ENCODE assay signal across 25 cellular contexts in the genomic region with DNA sequence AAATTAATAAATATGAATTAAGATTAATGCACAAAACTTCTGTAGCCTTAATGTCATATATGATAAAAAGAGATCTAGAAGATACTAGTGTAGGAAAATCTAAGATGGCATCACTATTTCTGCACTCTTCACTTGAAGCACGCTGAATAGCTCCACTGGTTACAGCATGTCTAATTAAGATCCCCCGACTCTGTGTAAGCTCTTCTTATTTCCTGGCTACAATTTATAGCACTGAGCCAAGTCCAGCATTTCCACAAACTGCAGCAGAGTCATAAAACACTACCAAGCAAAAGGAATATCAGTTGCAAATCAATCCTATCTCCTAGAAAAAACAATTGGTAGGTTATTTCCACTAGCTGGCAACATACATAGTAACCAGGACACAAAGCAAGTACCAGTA. TPM values are rescaled to one million over a fixed set of nuclear protein-coding genes. Genes with fewer than 3 reads are reported as not detected.
DNase-seq lines count a peak whose midpoint lies in the region; ATAC-seq, FAIRE-seq and TF ChIP-seq lines count a peak whose summit lies in the region.
"Had no signal": no experiment of that assay in that cellular context is flagged by ENCODE, and none has a peak within 500 bp of the region (broad histone marks: within the 10 kb centered on the region; RNA-seq: fewer than 3 reads in every experiment).

No MANE protein-coding gene starts in this region.

- intact Hi-C loops in GM12878 (cut with micrococcal nuclease; ENCODE audit: unreplicated experiment) = no loop called here

- H4K20me1 ChIP-seq in GM23248 (ENCODE audit: insufficient read depth) (no peaks in the 10 kb centered on the region), GM12878 (ENCODE audit: control insufficient read depth, insufficient read depth) (no peaks in the 10 kb centered on the region)

- ATAC-seq in GM12878 (no peak), HG03175 (IDR thresholded peaks at IDR 0.05; ENCODE audit: unreplicated experiment) (no peak)
- ATAC-seq: activated CD8-positive, alpha-beta T cell treated with anti-CD3 and anti-CD28 coated beads, Interleukin-2, amount 10 ng/mL, durations not matched to agents 7 days and 5 days; Panc1; stimulated activated naive CD8-positive, alpha-beta T cell treated with anti-CD3 and anti-CD28 coated beads, Interleukin-15, amount 100 ng/mL, for 72 hours; upper lobe of right lung had no signal

- no peak overlapping the region for H3K4me3 ChIP-seq in GM23248
- H3K4me3 ChIP-seq in GM12878 = no peak overlapping the region

- H3F3A ChIP-seq in GM23248 (ENCODE audit: insufficient read depth) = peaks cover 14% of the 10 kb centered on the region

- H3K27me3 ChIP-seq in GM23248 (replicated peaks; ENCODE audit: insufficient read depth) (no peaks in the 10 kb centered on the region), GM12878 (replicated peaks in 1 of 2; ENCODE audit: control insufficient read depth in 2 of 2, insufficient read depth in 2 of 2, low read length in 1 of 2) (no peaks in the 10 kb centered on the region)
- H3K27me3 ChIP-seq: BE2C, SJCRH30, upper lobe of right lung had no signal

- peak; percentile 2 for DNase-seq in DMS153 treated with DMSO at 0.1 percent for 48 hours (lab: John Stamatoyannopoulos, UW; ENCODE audit: unreplicated experiment)
- DNase-seq in DMS153 (lab: John Stamatoyannopoulos, UW) = no peak
- peak; percentile 9 for DNase-seq in GM23248
- no peak for DNase-seq in GM12878 (ENCODE audit: low read depth, low spot score)
- no peak for DNase-seq in nephron progenitor cell
- DNase-seq in osteocyte (ENCODE audit: extremely low spot score, unreplicated experiment) = no peak
- DNase-seq in NCI-H446 (lab: John Stamatoyannopoulos, UW) = no peak
- DNase-seq: activated CD8-positive, alpha-beta T cell treated with anti-CD3 and anti-CD28 coated beads, Interleukin-2, amount 10 ng/mL, durations not matched to agents 7 days and 5 days; activated naive CD4-positive, alpha-beta T cell treated with anti-CD3 and anti-CD28 coated beads, Interleukin-2, amount 50 U/mL, for 16 hours; activated T-cell treated with anti-CD3 and anti-CD28 coated beads, Interleukin-2, amount 50 U/mL, for 24 hours; BE2C; Calu3; effector memory CD4-positive, alpha-beta T cell; NCI-H146; NCI-H748 treated with DMSO at 0.1 percent for 48 hours; SJCRH30; stimulated activated CD4-positive, alpha-beta T cell treated with anti-CD3 and anti-CD28 coated beads, Interleukin-4, amount 100 ng/mL, for 1 hour; stimulated activated naive CD8-positive, alpha-beta T cell treated with anti-CD3 and anti-CD28 coated beads, Interleukin-15, amount 100 ng/mL, for 72 hours; T1000; upper lobe of right lung had no signal

- TF ChIP-seq RAD21 in GM12878 (IDR thresholded peaks at IDR 0.05; ENCODE audit: insufficient read depth, low read depth, low read length) = no peak

- H3K4me2 ChIP-seq in GM23248 (ENCODE audit: unreplicated experiment) (peak overlapping the region; percentile 17), GM12878 (ENCODE audit: control insufficient read depth, insufficient read depth) (no peak overlapping the region)

- H3K9ac ChIP-seq in GM23248 = no peak overlapping the region
- no peak overlapping the region for H3K9ac ChIP-seq in GM12878 (ENCODE audit: control insufficient read depth, insufficient read depth, low read length)

- H3K9me3 ChIP-seq in GM23248 (ENCODE audit: low read depth) = no peaks in the 10 kb centered on the region
- H3K9me3 ChIP-seq in GM12878 (replicated peaks; ENCODE audit: control insufficient read depth, insufficient read depth, low read length) = no peaks in the 10 kb centered on the region
- H3K9me3 ChIP-seq: BE2C, SJCRH30, upper lobe of right lung had no signal

- H3K4me1 ChIP-seq in GM23248 (ENCODE audit: insufficient read depth) (peaks cover 41% of the 10 kb centered on the region), GM12878 (ENCODE audit: control insufficient read depth, insufficient read depth, low read length) (no peaks in the 10 kb centered on the region)
- H3K4me1 ChIP-seq: BE2C, SJCRH30 had no signal

- peaks cover 23% of the 10 kb centered on the region; the same call in 1 of the 2 replicates for H3K36me3 ChIP-seq in GM23248 (ENCODE audit: low read depth)
- H3K36me3 ChIP-seq in GM12878 (ENCODE audit: control insufficient read depth in 2 of 2, insufficient read depth in 2 of 2, low read length in 1 of 2) = no peaks in the 10 kb centered on the region

- peak overlapping the region; percentile 57 for H3K4me3 Mint-ChIP-seq in nephron progenitor cell
- no peak overlapping the region for H3K4me3 Mint-ChIP-seq in osteocyte (ENCODE audit: unreplicated experiment)

- SMC1A ChIA-PET in GM12878 (lab: Charles Lee; ENCODE audit: uncharacterized antibody, unreplicated experiment) = interaction anchor here (0.7 to 1.9 kb wide), 10 partner anchors 11 to 778 kb away, joined by 3 to 12 read pairs (median 3); a partner anchor contains a TSS

- RAD21 ChIA-PET in GM12878 (lab: Charles Lee; ENCODE audit: unreplicated experiment) = interaction anchor here (1.0 to 1.6 kb wide), 6 partner anchors 10 to 362 kb away, joined by 3 to 10 read pairs (median 4); a partner anchor contains a TSS

- no peak overlapping the region for H3K27ac Mint-ChIP-seq in nephron progenitor cell
- no peak overlapping the region for H3K27ac Mint-ChIP-seq in osteocyte (ENCODE audit: unreplicated experiment)
- H3K27ac Mint-ChIP-seq: activated T-cell treated with anti-CD3 and anti-CD28 coated beads, Interleukin-2, amount 50 U/mL, for 24 hours had no signal

- no peaks in the 10 kb centered on the region for H3K27me3 Mint-ChIP-seq in nephron progenitor cell (ENCODE audit: low read depth, poor library complexity)
- H3K27me3 Mint-ChIP-seq in osteocyte (ENCODE audit: unreplicated experiment) = no peaks in the 10 kb centered on the region
- H3K27me3 Mint-ChIP-seq: activated T-cell treated with anti-CD3 and anti-CD28 coated beads, Interleukin-2, amount 50 U/mL, for 24 hours; IgD-negative memory B cell; stimulated activated naive CD8-positive, alpha-beta T cell treated with anti-CD3 and anti-CD28 coated beads, Interleukin-15, amount 100 ng/mL, for 72 hours had no signal

- TF ChIP-seq POLR2A in GM12878 (IDR thresholded peaks at IDR 0.05; ENCODE audit: low read depth, low read length) = no peak

- CTCF ChIA-PET in GM12878 (lab: Yijun Ruan, JAX) = interaction anchor here (0.7 to 1.6 kb wide), 10 partner anchors 9 to 823 kb away, joined by 3 to 7 read pairs (median 3); a partner anchor contains a TSS

- peaks cover 36% of the 10 kb centered on the region for H3K4me1 Mint-ChIP-seq in nephron progenitor cell
- peaks cover 28% of the 10 kb centered on the region for H3K4me1 Mint-ChIP-seq in osteocyte (ENCODE audit: unreplicated experiment)

- peak overlapping the region; percentile 32 for H2AFZ ChIP-seq in GM23248
- peak overlapping the region; percentile 48; the same call in 1 of the 2 replicates for H2AFZ ChIP-seq in GM12878 (ENCODE audit: control insufficient read depth, low read depth, low read length)

- in situ Hi-C loops in GM23248 (cut with MboI) (no loop called here), GM12878 (cut with MboI) (no loop called here)

- H3K27ac ChIP-seq in GM23248 = 0 out of 2 replicates have a peak overlapping the region, but pooled peaks have one; percentile 1
- no peak overlapping the region for H3K27ac ChIP-seq in GM12878 (ENCODE audit: control insufficient read depth, insufficient read depth)

- H3K36me3 Mint-ChIP-seq in nephron progenitor cell (ENCODE audit: low read depth) (peaks cover 4% of the 10 kb centered on the region), osteocyte (ENCODE audit: unreplicated experiment) (peaks cover 6% of the 10 kb centered on the region)
- H3K36me3 Mint-ChIP-seq: IgD-negative memory B cell had no signal

- H3K9me2 ChIP-seq in GM23248 (ENCODE audit: insufficient read depth) = no peaks in the 10 kb centered on the region

- BruUV-seq in GM12878 (replicated peaks; lab: Mats Ljungman, UMichigan) = no TSS peak

- no peaks in the 10 kb centered on the region for H3K9me3 Mint-ChIP-seq in nephron progenitor cell
- no peaks in the 10 kb centered on the region for H3K9me3 Mint-ChIP-seq in osteocyte (ENCODE audit: unreplicated experiment)
- H3K9me3 Mint-ChIP-seq: activated T-cell treated with anti-CD3 and anti-CD28 coated beads, Interleukin-2, amount 50 U/mL, for 24 hours; IgD-negative memory B cell; stimulated activated naive CD8-positive, alpha-beta T cell treated with anti-CD3 and anti-CD28 coated beads, Interleukin-15, amount 100 ng/mL, for 72 hours had no signal

- FAIRE-seq in GM12878 (lab: Jason Lieb, UNC) = no peak
- FAIRE-seq: astrocyte had no signal

- POLR2A ChIA-PET in GM12878 (lab: Charles Lee) = interaction anchor here (0.9 to 3.3 kb wide), 5 partner anchors 21 to 48 kb away, joined by 3 to 16 read pairs (median 7); a partner anchor contains a TSS

- H3K79me2 ChIP-seq in GM23248 (ENCODE audit: insufficient read depth) = peaks cover 34% of the 10 kb centered on the region
- peaks cover 37% of the 10 kb centered on the region for H3K79me2 ChIP-seq in GM12878 (ENCODE audit: control insufficient read depth, insufficient read depth, low read length)

- WGBS in GM23248 (ENCODE audit: low coverage in 1 of 2, low lambda C conversion rate in 2 of 2, missing lambda C conversion rate in 2 of 2), 2 experiments = 21 to 26% methylated on average over 2 of the region's 2 CpGs
- WGBS in GM12878 (ENCODE audit: insufficient coverage, insufficient replicate concordance, low lambda C conversion rate, missing lambda C conversion rate) = 50% methylated on average over 2 of the region's 2 CpGs

- TF ChIP-seq CTCF in GM12878 (IDR thresholded peaks at IDR 0.05 in 2 of 3, conservative IDR thresholded peaks at IDR 0.05 in 1 of 3; ENCODE audit: control insufficient read depth in 2 of 3, extremely low read depth in 1 of 3, insufficient read depth in 1 of 3, low read depth in 3 of 3, low read length in 3 of 3) (no peak), nephron progenitor cell (IDR thresholded peaks at IDR 0.05) (no peak), osteocyte (IDR thresholded peaks at IDR 0.05) (no peak)

- no peak for TF ChIP-seq EP300 in GM12878 (IDR thresholded peaks at IDR 0.05; ENCODE audit: borderline replicate concordance in 1 of 2, control insufficient read depth in 1 of 2, low read depth in 2 of 2, low read length in 2 of 2)

RNA-seq across cellular contexts. Expression of a gene that starts 1.3 kb away (rescaled TPM):
- 45.3 and 47.7 TPM in 2 replicates for total RNA-seq in GM23248 (2014; rRNA removed; shearing (Covaris generic))
- polyA plus RNA-seq in GM23248 (2016; fragmentation: Nextera tagmentation; extraction: Ambion mirVana) = 33.1 and 33.7 TPM in 2 replicates
- 16.7 and 18.0 TPM in 2 replicates for total RNA-seq in GM12878 (2013; cell fraction: nucleolus; rRNA removed)
- 98.9 and 106 TPM in 2 replicates for total RNA-seq in GM12878 (2014; rRNA removed)
- total RNA-seq in GM12878 (2014; rRNA removed; fragmentation: Illumina TruSeq; extraction: Trizol) = 92.4 and 94.3 TPM in 2 replicates
- 69.6 and 74.1 TPM in 2 replicates for total RNA-seq in GM12878 (2021)
- 16.2 TPM for polyA plus RNA-seq in GM12878 (2011; ENCODE audit: low read depth)
- polyA plus RNA-seq in GM12878 (2011; rRNA removed) = 99.3 and 153 TPM in 2 replicates
- polyA plus RNA-seq in GM12878 (2011; cell fraction: cytosol; rRNA removed) = 54.2 and 62.4 TPM in 2 replicates
- 36.4 and 41.5 TPM in 2 replicates for polyA plus RNA-seq in GM12878 (2011; cell fraction: nucleus; rRNA removed)
- polyA plus RNA-seq in GM12878 (2012) = 27.0 and 39.9 TPM in 2 replicates
- 96.5 and 112 TPM in 2 replicates for polyA plus RNA-seq in GM12878 (2014; fragmentation: Illumina TruSeq; extraction: Trizol)
- polyA plus RNA-seq in GM12878 (2014; fragmentation: Nextera tagmentation; extraction: Ambion mirVana) = 10 to 100 TPM; 21.8 to 34.7 TPM
- polyA plus RNA-seq in GM12878 (2014; rRNA removed) = 57.8 and 68.2 TPM in 2 replicates
- 100 to 1,000 TPM; 137 to 153 TPM for polyA plus RNA-seq in GM12878 (2016; fragmentation: Nextera tagmentation; extraction: Ambion mirVana)
- 55.0 and 74.2 TPM in 2 replicates for polyA minus RNA-seq in GM12878 (2011; rRNA and poly(A)+ RNA removed)
- 40.3 and 40.8 TPM in 2 replicates for polyA minus RNA-seq in GM12878 (2011; cell fraction: cytosol; rRNA and poly(A)+ RNA removed)
- 14.7 and 25.6 TPM in 2 replicates for polyA minus RNA-seq in GM12878 (2011; cell fraction: nucleus; rRNA and poly(A)+ RNA removed)
- total RNA-seq in osteocyte = 9.6 and 10.6 TPM in 2 replicates

RNA-seq across cellular contexts. Expression of a gene that starts 23.8 kb away (rescaled TPM):
- total RNA-seq in GM23248 (2014; rRNA removed; shearing (Covaris generic)) = 44.1 and 48.4 TPM in 2 replicates
- 37.9 and 41.9 TPM in 2 replicates for polyA plus RNA-seq in GM23248 (2016; fragmentation: Nextera tagmentation; extraction: Ambion mirVana)
- total RNA-seq in GM12878 (2013; cell fraction: nucleolus; rRNA removed) = 64.0 and 71.2 TPM in 2 replicates
- total RNA-seq in GM12878 (2014; rRNA removed) = 50.7 and 72.1 TPM in 2 replicates
- total RNA-seq in GM12878 (2014; rRNA removed; fragmentation: Illumina TruSeq; extraction: Trizol) = 88.1 and 89.7 TPM in 2 replicates
- total RNA-seq in GM12878 (2021) = 49.0 and 50.5 TPM in 2 replicates
- polyA plus RNA-seq in GM12878 (2011; ENCODE audit: low read depth) = 23.0 TPM
- polyA plus RNA-seq in GM12878 (2011; rRNA removed) = 102 and 141 TPM in 2 replicates
- 38.1 and 41.7 TPM in 2 replicates for polyA plus RNA-seq in GM12878 (2011; cell fraction: cytosol; rRNA removed)
- polyA plus RNA-seq in GM12878 (2011; cell fraction: nucleus; rRNA removed) = 59.4 and 66.8 TPM in 2 replicates
- polyA plus RNA-seq in GM12878 (2012) = 45.4 and 47.2 TPM in 2 replicates
- polyA plus RNA-seq in GM12878 (2014; fragmentation: Illumina TruSeq; extraction: Trizol) = 102 and 123 TPM in 2 replicates
- 100 to 1,000 TPM; 115 to 131 TPM for polyA plus RNA-seq in GM12878 (2014; fragmentation: Nextera tagmentation; extraction: Ambion mirVana)
- polyA plus RNA-seq in GM12878 (2014; rRNA removed) = 59.0 and 70.6 TPM in 2 replicates
- 10 to 100 TPM; 80.4 to 81.0 TPM for polyA plus RNA-seq in GM12878 (2016; fragmentation: Nextera tagmentation; extraction: Ambion mirVana)
- 77.8 and 97.4 TPM in 2 replicates for polyA minus RNA-seq in GM12878 (2011; rRNA and poly(A)+ RNA removed)
- 37.4 and 40.4 TPM in 2 replicates for polyA minus RNA-seq in GM12878 (2011; cell fraction: cytosol; rRNA and poly(A)+ RNA removed)
- polyA minus RNA-seq in GM12878 (2011; cell fraction: nucleus; rRNA and poly(A)+ RNA removed) = 38.8 and 53.1 TPM in 2 replicates
- 23.3 and 24.0 TPM in 2 replicates for total RNA-seq in osteocyte

RNA-seq across cellular contexts. Expression of a gene that starts 45.3 kb away (rescaled TPM):
- 24.5 and 25.3 TPM in 2 replicates for total RNA-seq in GM23248 (2014; rRNA removed; shearing (Covaris generic))
- polyA plus RNA-seq in GM23248 (2016; fragmentation: Nextera tagmentation; extraction: Ambion mirVana) (27.7 and 28.7 TPM in 2 replicates), GM12878 (2011; rRNA removed) (12.9 and 18.9 TPM in 2 replicates), GM12878 (2014; fragmentation: Illumina TruSeq; extraction: Trizol) (8.1 and 9.3 TPM in 2 replicates), GM12878 (2014; fragmentation: Nextera tagmentation; extraction: Ambion mirVana) (1 to 10 TPM; 7.4 to 8.8 TPM), GM12878 (2014; rRNA removed) (5.2 and 7.8 TPM in 2 replicates), GM12878 (2016; fragmentation: Nextera tagmentation; extraction: Ambion mirVana) (10 to 100 TPM; 15.1 to 15.2 TPM)
- total RNA-seq in GM12878 (2013; cell fraction: nucleolus; rRNA removed) = 23.6 and 31.0 TPM in 2 replicates
- total RNA-seq in GM12878 (2014; rRNA removed) (5.9 and 7.7 TPM in 2 replicates), GM12878 (2014; rRNA removed; fragmentation: Illumina TruSeq; extraction: Trizol) (9.0 and 9.2 TPM in 2 replicates), GM12878 (2021) (9.0 and 10.1 TPM in 2 replicates), osteocyte (18.9 and 19.0 TPM in 2 replicates)
- 2.0 TPM for polyA plus RNA-seq in GM12878 (2011; ENCODE audit: low read depth)
- polyA plus RNA-seq in GM12878 (2011; cell fraction: cytosol; rRNA removed) = 8.5 and 8.6 TPM in 2 replicates
- polyA plus RNA-seq in GM12878 (2011; cell fraction: nucleus; rRNA removed) = 8.4 and 9.1 TPM in 2 replicates
- 3.5 and 5.0 TPM in 2 replicates for polyA plus RNA-seq in GM12878 (2012)
- polyA minus RNA-seq in GM12878 (2011; rRNA and poly(A)+ RNA removed) = 6.1 and 12.3 TPM in 2 replicates
- 4.3 and 5.3 TPM in 2 replicates for polyA minus RNA-seq in GM12878 (2011; cell fraction: cytosol; rRNA and poly(A)+ RNA removed)
- polyA minus RNA-seq in GM12878 (2011; cell fraction: nucleus; rRNA and poly(A)+ RNA removed) = 6.2 and 11.9 TPM in 2 replicates

RNA-seq across cellular contexts. Expression of a gene that starts 60.0 kb away (rescaled TPM):
- total RNA-seq in GM23248 (2014; rRNA removed; shearing (Covaris generic)) = 3.4 and 3.5 TPM in 2 replicates
- 1.4 TPM in 2 replicates for polyA plus RNA-seq in GM23248 (2016; fragmentation: Nextera tagmentation; extraction: Ambion mirVana)
- total RNA-seq in GM12878 (2013; cell fraction: nucleolus; rRNA removed) = not detected in 2 replicates
- total RNA-seq in GM12878 (2014; rRNA removed) = not detected in 2 replicates
- total RNA-seq in GM12878 (2014; rRNA removed; fragmentation: Illumina TruSeq; extraction: Trizol) = not detected in 2 replicates
- total RNA-seq in GM12878 (2021) = not detected in 2 replicates
- polyA plus RNA-seq in GM12878 (2011; ENCODE audit: low read depth) = not detected
- 0.04 and 0.12 TPM in 2 replicates for polyA plus RNA-seq in GM12878 (2011; rRNA removed)
- 0.12 and 0.13 TPM in 2 replicates for polyA plus RNA-seq in GM12878 (2011; cell fraction: cytosol; rRNA removed)
- 0.16 and 0.27 TPM in 2 replicates for polyA plus RNA-seq in GM12878 (2011; cell fraction: nucleus; rRNA removed)
- polyA plus RNA-seq in GM12878 (2012) = not detected in 2 replicates
- not detected in 2 replicates for polyA plus RNA-seq in GM12878 (2014; fragmentation: Illumina TruSeq; extraction: Trizol)
- not detected for polyA plus RNA-seq in GM12878 (2014; fragmentation: Nextera tagmentation; extraction: Ambion mirVana)
- not detected in 2 replicates for polyA plus RNA-seq in GM12878 (2014; rRNA removed)
- polyA plus RNA-seq in GM12878 (2016; fragmentation: Nextera tagmentation; extraction: Ambion mirVana) = not detected
- polyA minus RNA-seq in GM12878 (2011; rRNA and poly(A)+ RNA removed) = 0.07 TPM in 1 of 2 replicates, not detected in the other
- not detected in 2 replicates for polyA minus RNA-seq in GM12878 (2011; cell fraction: cytosol; rRNA and poly(A)+ RNA removed)
- polyA minus RNA-seq in GM12878 (2011; cell fraction: nucleus; rRNA and poly(A)+ RNA removed) = not detected in 2 replicates
- not detected in 2 replicates for total RNA-seq in osteocyte
- total RNA-seq: activated CD8-positive, alpha-beta T cell treated with anti-CD3 and anti-CD28 coated beads, Interleukin-2, amount 10 ng/mL, durations not matched to agents 7 days and 5 days; astrocyte; Calu3; chondrocyte; upper lobe of right lung had no signal
- polyA plus RNA-seq: IgD-negative memory B cell had no signal

Comparison
In these comparisons a context has a peak if more than half of its experiments do, and no peak if none do; other contexts are left out.
1. DNase-seq: peak in DMS153 treated with DMSO at 0.1 percent for 48 hours (single experiment) and GM23248 (single experiment); none in DMS153 (single experiment), GM12878 (single experiment), nephron progenitor cell (single experiment), osteocyte (single experiment) and NCI-H446 (0 of 2).